ENCODE assay signal across 13 cellular contexts in genomic region chr13:99990045-99990977, GRCh38. TPM values are rescaled to one million over a fixed set of nuclear protein-coding genes. Genes with fewer than 3 reads are reported as not detected.
DNase-seq lines count a peak whose midpoint lies in the region; ATAC-seq, FAIRE-seq and TF ChIP-seq lines count a peak whose summit lies in the region.
"Had no signal": no experiment of that assay in that cellular context is flagged by ENCODE, and none has a peak within 500 bp of the region (broad histone marks: within the 10 kb centered on the region; RNA-seq: fewer than 3 reads in every experiment).

No MANE protein-coding gene starts in this region.

- no TSS peak for BruUV-seq in HepG2 (replicated peaks; lab: Mats Ljungman, UMichigan)

- no peak overlapping the region for H3K9ac ChIP-seq in HUES48 (ENCODE audit: low read depth, low read length)
- no peak overlapping the region for H3K9ac ChIP-seq in HepG2 (ENCODE audit: insufficient read depth, low read depth, low read length)

- WGBS in HepG2 (ENCODE audit: low lambda C conversion rate), result 41% methylated on average over 32 of the region's 43 CpGs

- H3K9me3 Mint-ChIP-seq in CD4-positive, CD25-positive, alpha-beta regulatory T cell, result peaks cover 0 to 27% (median 8%) of the 10 kb centered on the region in 7 donors

- TF ChIP-seq RAD21 in HepG2 (CRISPR knock-in tag; IDR thresholded peaks at IDR 0.05), result no peak

- DNase-seq in CD4-positive, CD25-positive, alpha-beta regulatory T cell, result peak in 1 of 3 donors; percentile 17
- DNase-seq in caudate nucleus (lab: John Stamatoyannopoulos, UW), result peak in 1 of 61 donors; percentile 80
- no peak for DNase-seq in HepG2 (ENCODE audit: low spot score)
- no peak for DNase-seq in DMS53 (lab: John Stamatoyannopoulos, UW)
- DNase-seq: Karpas-422 had no signal

- FAIRE-seq in HepG2 (lab: Jason Lieb, UNC), result no peak
- FAIRE-seq: GM12891, keratinocyte, pancreas had no signal

- H3K4me1 ChIP-seq in CD4-positive, CD25-positive, alpha-beta regulatory T cell (ENCODE audit: control insufficient read depth, insufficient read depth, low read length, poor library complexity, severe bottlenecking), result peaks cover 36% of the 10 kb centered on the region
- H3K4me1 ChIP-seq in HUES48 (ENCODE audit: control insufficient read depth, insufficient read depth, low read length) (peaks cover 85% of the 10 kb centered on the region), HepG2 (ENCODE audit: insufficient read depth, low read length) (peaks cover 17% of the 10 kb centered on the region)
- H3K4me1 ChIP-seq: pancreas had no signal

- TF ChIP-seq EP300 in HepG2 (IDR thresholded peaks at IDR 0.05; ENCODE audit: low read depth in 2 of 2, low read length in 2 of 2) (no peak), HepG2 (CRISPR knock-in tag; IDR thresholded peaks at IDR 0.05; ENCODE audit: borderline replicate concordance) (no peak)

- intact Hi-C loops in HepG2 (cut with micrococcal nuclease; ENCODE audit: unreplicated experiment), result no loop called here

- no peak for ATAC-seq in CD4-positive, CD25-positive, alpha-beta regulatory T cell (ENCODE audit: low read depth in 2 of 2)
- ATAC-seq in HepG2, result peak; percentile 66
- ATAC-seq in HG02870 (IDR thresholded peaks at IDR 0.05; ENCODE audit: unreplicated experiment), result no peak
- ATAC-seq in HG02642 (IDR thresholded peaks at IDR 0.05; ENCODE audit: poor library complexity, unreplicated experiment), result no peak
- no peak for ATAC-seq in HG03378 (IDR thresholded peaks at IDR 0.05; ENCODE audit: unreplicated experiment)

- in situ Hi-C loops in HepG2 (cut with HindIII; ENCODE audit: extremely low pct_ligation_motif_present, low pct_unique_long_range_greater_than_20kb), result no loop called here

- peak overlapping the region; percentile 46 to 68 (median 56) for H3K4me3 Mint-ChIP-seq in CD4-positive, CD25-positive, alpha-beta regulatory T cell

- CTCF ChIA-PET in HepG2 (lab: Yijun Ruan, JAX; ENCODE audit: low intra/inter-chr PET ratio, low total read pairs), result no interaction called here

- no peaks in the 10 kb centered on the region for H3K36me3 ChIP-seq in CD4-positive, CD25-positive, alpha-beta regulatory T cell (ENCODE audit: control insufficient read depth, insufficient read depth, low read length)
- H3K36me3 ChIP-seq in HUES48 (ENCODE audit: control insufficient read depth, insufficient read depth, low read length), result peaks cover 12% of the 10 kb centered on the region
- no peaks in the 10 kb centered on the region for H3K36me3 ChIP-seq in HepG2 (replicated peaks in 1 of 2; ENCODE audit: control insufficient read depth in 1 of 2, insufficient read depth in 2 of 2, low read length in 2 of 2)
- H3K36me3 ChIP-seq: pancreas, tibial nerve had no signal

- TF ChIP-seq POLR2A in HepG2 (IDR thresholded peaks at IDR 0.05; ENCODE audit: insufficient read depth in 1 of 2, low read depth in 2 of 2, low read length in 2 of 2), result no peak

- no peak for TF ChIP-seq CTCF in HepG2 (CRISPR knock-in tag; IDR thresholded peaks at IDR 0.05)

- H3K4me1 Mint-ChIP-seq in CD4-positive, CD25-positive, alpha-beta regulatory T cell, result peaks cover 12 to 38% (median 22%) of the 10 kb centered on the region in 4 donors

- H3K4me3 ChIP-seq in CD4-positive, CD25-positive, alpha-beta regulatory T cell (ENCODE audit: low read depth, low read length), result peak overlapping the region; percentile 48
- H3K4me3 ChIP-seq in HUES48 (ENCODE audit: low read depth, low read length), result peak overlapping the region; percentile 56
- peak overlapping the region; percentile 17 to 39 (median 20); a peak in 4 of 6 replicates for H3K4me3 ChIP-seq in HepG2 (replicated peaks in 1 of 3; ENCODE audit: insufficient read depth in 1 of 3, low read depth in 2 of 3, low read length in 3 of 3)
- H3K4me3 ChIP-seq: pancreas, tibial nerve had no signal

- no peaks in the 10 kb centered on the region for H4K20me1 ChIP-seq in HepG2 (ENCODE audit: insufficient read depth, low read length)

- H3K27me3 Mint-ChIP-seq in CD4-positive, CD25-positive, alpha-beta regulatory T cell, result peaks cover 98% of the 10 kb centered on the region

- POLR2A ChIA-PET in HepG2 (lab: Yijun Ruan, JAX), result no interaction called here

- no peak overlapping the region for H2AFZ ChIP-seq in HepG2 (ENCODE audit: low read length)

- H3K9me3 ChIP-seq in CD4-positive, CD25-positive, alpha-beta regulatory T cell (ENCODE audit: control insufficient read depth in 2 of 2, low read length in 2 of 2), result peaks cover 7 to 35% of the 10 kb centered on the region in 2 experiments
- H3K9me3 ChIP-seq in HUES48 (ENCODE audit: control insufficient read depth, insufficient read depth, low read length) (no peaks in the 10 kb centered on the region), HepG2 (ENCODE audit: low read length) (no peaks in the 10 kb centered on the region)
- H3K9me3 ChIP-seq: pancreas, tibial nerve had no signal

- peak overlapping the region; percentile 57 for H3K4me2 ChIP-seq in HepG2 (ENCODE audit: low read depth, low read length)

- H3K27ac Mint-ChIP-seq in CD4-positive, CD25-positive, alpha-beta regulatory T cell, result peak overlapping the region in 1 of 3 donors; percentile 59

- no peaks in the 10 kb centered on the region for H3K36me3 Mint-ChIP-seq in CD4-positive, CD25-positive, alpha-beta regulatory T cell

- no peaks in the 10 kb centered on the region for H3K79me2 ChIP-seq in HepG2 (ENCODE audit: insufficient read depth, low read length)

- no peak overlapping the region for H3K27ac ChIP-seq in CD4-positive, CD25-positive, alpha-beta regulatory T cell (ENCODE audit: insufficient read depth, low read length, poor library complexity, severe bottlenecking)
- H3K27ac ChIP-seq in HUES48 (ENCODE audit: low read depth, low read length) (no peak overlapping the region), caudate nucleus (ENCODE audit: low read depth, low read length) (peak overlapping the region; percentile 59), HepG2 (ENCODE audit: extremely low read length, insufficient read depth, low read length) (no peak overlapping the region)
- H3K27ac ChIP-seq: pancreas, tibial nerve had no signal

- peaks cover 65% of the 10 kb centered on the region for H3K27me3 ChIP-seq in CD4-positive, CD25-positive, alpha-beta regulatory T cell (ENCODE audit: control insufficient read depth, insufficient read depth, low read length)
- H3K27me3 ChIP-seq in HUES48 (ENCODE audit: control insufficient read depth, insufficient read depth, low read length) (peaks cover 98% of the 10 kb centered on the region), HepG2 (ENCODE audit: control insufficient read depth in 1 of 2, insufficient read depth in 2 of 2, low read length in 2 of 2) (peaks cover 4 to 40% of the 10 kb centered on the region in 2 experiments; a peak in 4 of 5 replicates)

RNA-seq across cellular contexts. Expression of gene ZIC2, which starts 8.7 kb away (rescaled TPM):
- not detected for total RNA-seq in CD4-positive, CD25-positive, alpha-beta regulatory T cell
- polyA plus RNA-seq in CD4-positive, CD25-positive, alpha-beta regulatory T cell, result not detected
- total RNA-seq in HepG2 (2016; rRNA removed; fragmentation: Illumina TruSeq; extraction: Trizol), result not detected in 2 replicates
- not detected in 2 replicates for total RNA-seq in HepG2 (2016; cell fraction: cytosol; rRNA removed; fragmentation: Illumina TruSeq; extraction: Trizol; ENCODE audit: low read depth)
- 0.06 TPM in 1 of 2 replicates, not detected in the other for total RNA-seq in HepG2 (2016; cell fraction: insoluble cytoplasmic fraction; rRNA removed; fragmentation: Illumina TruSeq; extraction: Trizol)
- not detected in 2 replicates for total RNA-seq in HepG2 (2016; cell fraction: membrane; rRNA removed; fragmentation: Illumina TruSeq; extraction: Trizol)
- not detected in 2 replicates for total RNA-seq in HepG2 (2016; cell fraction: nucleus; rRNA removed; fragmentation: Illumina TruSeq; extraction: Trizol)
- polyA plus RNA-seq in HepG2 (2011; rRNA removed), result 0.12 and 0.13 TPM in 2 replicates
- 0.06 and 0.11 TPM in 2 replicates for polyA plus RNA-seq in HepG2 (2011; cell fraction: cytosol; rRNA removed)
- polyA plus RNA-seq in HepG2 (2011; cell fraction: nucleus; rRNA removed), result 0.29 and 0.32 TPM in 2 replicates
- 0.17 and 0.24 TPM in 2 replicates for polyA plus RNA-seq in HepG2 (2012)
- polyA plus RNA-seq in HepG2 (2016; cell fraction: cytosol; fragmentation: Illumina TruSeq; extraction: Trizol; ENCODE audit: low read depth), result not detected in 2 replicates
- 0.08 TPM in 2 replicates for polyA plus RNA-seq in HepG2 (2016; cell fraction: insoluble cytoplasmic fraction; fragmentation: Illumina TruSeq; extraction: Trizol; ENCODE audit: low read depth)
- polyA plus RNA-seq in HepG2 (2016; cell fraction: membrane; fragmentation: Illumina TruSeq; extraction: Trizol; ENCODE audit: low read depth), result not detected in 2 replicates
- not detected in 2 replicates for polyA plus RNA-seq in HepG2 (2016; cell fraction: nucleus; fragmentation: Illumina TruSeq; extraction: Trizol; ENCODE audit: insufficient read depth, low read depth)
- 0.18 and 5.2 TPM in 2 replicates for polyA minus RNA-seq in HepG2 (2011; rRNA and poly(A)+ RNA removed; ENCODE audit: low replicate concordance)
- polyA minus RNA-seq in HepG2 (2011; cell fraction: cytosol; rRNA and poly(A)+ RNA removed), result 0.53 and 0.59 TPM in 2 replicates
- polyA minus RNA-seq in HepG2 (2011; cell fraction: nucleus; rRNA and poly(A)+ RNA removed), result 0.13 TPM in 1 of 2 replicates, not detected in the other
- total RNA-seq: tibial nerve had no signal
- polyA plus RNA-seq: keratinocyte, pancreas had no signal

RNA-seq across cellular contexts. Expression of gene ZIC5, which starts 18.7 kb away (rescaled TPM):
- not detected for total RNA-seq in CD4-positive, CD25-positive, alpha-beta regulatory T cell
- polyA plus RNA-seq in CD4-positive, CD25-positive, alpha-beta regulatory T cell, result not detected
- total RNA-seq in HepG2 (2016; rRNA removed; fragmentation: Illumina TruSeq; extraction: Trizol), result 0.02 TPM in 1 of 2 replicates, not detected in the other
- not detected in 2 replicates for total RNA-seq in HepG2 (2016; cell fraction: cytosol; rRNA removed; fragmentation: Illumina TruSeq; extraction: Trizol; ENCODE audit: low read depth)
- 0.03 and 0.04 TPM in 2 replicates for total RNA-seq in HepG2 (2016; cell fraction: insoluble cytoplasmic fraction; rRNA removed; fragmentation: Illumina TruSeq; extraction: Trizol)
- total RNA-seq in HepG2 (2016; cell fraction: membrane; rRNA removed; fragmentation: Illumina TruSeq; extraction: Trizol), result 0.03 TPM in 1 of 2 replicates, not detected in the other
- not detected in 2 replicates for total RNA-seq in HepG2 (2016; cell fraction: nucleus; rRNA removed; fragmentation: Illumina TruSeq; extraction: Trizol)
- polyA plus RNA-seq in HepG2 (2011; rRNA removed), result 0.07 TPM in 1 of 2 replicates, not detected in the other
- 0.01 and 0.03 TPM in 2 replicates for polyA plus RNA-seq in HepG2 (2011; cell fraction: cytosol; rRNA removed)
- 0.03 and 0.06 TPM in 2 replicates for polyA plus RNA-seq in HepG2 (2011; cell fraction: nucleus; rRNA removed)
- 0.03 TPM in 1 of 2 replicates, not detected in the other for polyA plus RNA-seq in HepG2 (2012)
- polyA plus RNA-seq in HepG2 (2016; cell fraction: cytosol; fragmentation: Illumina TruSeq; extraction: Trizol; ENCODE audit: low read depth), result not detected in 2 replicates
- not detected in 2 replicates for polyA plus RNA-seq in HepG2 (2016; cell fraction: insoluble cytoplasmic fraction; fragmentation: Illumina TruSeq; extraction: Trizol; ENCODE audit: low read depth)
- polyA plus RNA-seq in HepG2 (2016; cell fraction: membrane; fragmentation: Illumina TruSeq; extraction: Trizol; ENCODE audit: low read depth), result 0.03 TPM in 1 of 2 replicates, not detected in the other
- 0.10 TPM in 1 of 2 replicates, not detected in the other for polyA plus RNA-seq in HepG2 (2016; cell fraction: nucleus; fragmentation: Illumina TruSeq; extraction: Trizol; ENCODE audit: insufficient read depth, low read depth)
- 2.7 TPM in 1 of 2 replicates, not detected in the other for polyA minus RNA-seq in HepG2 (2011; rRNA and poly(A)+ RNA removed; ENCODE audit: low replicate concordance)
- not detected in 2 replicates for polyA minus RNA-seq in HepG2 (2011; cell fraction: cytosol; rRNA and poly(A)+ RNA removed)
- not detected in 2 replicates for polyA minus RNA-seq in HepG2 (2011; cell fraction: nucleus; rRNA and poly(A)+ RNA removed)
- total RNA-seq: tibial nerve had no signal
- polyA plus RNA-seq: keratinocyte, pancreas had no signal
